In genomic region chr18:36095936-36096519, GRCh38 we compare ENCODE assay signal across 9 cellular contexts. TPM values are rescaled to one million over a fixed set of nuclear protein-coding genes. Genes with fewer than 3 reads are reported as not detected.
DNase-seq lines count a peak whose midpoint lies in the region; ATAC-seq and TF ChIP-seq lines count a peak whose summit lies in the region.
"Had no signal": no experiment of that assay in that cellular context is flagged by ENCODE, and none has a peak within 500 bp of the region (broad histone marks: within the 10 kb centered on the region; RNA-seq: fewer than 3 reads in every experiment).

No MANE protein-coding gene starts in this region.

- H3K27me3 ChIP-seq in heart right ventricle, result peaks cover 0 to 5% (median 0%) of the 10 kb centered on the region in 7 donors
- H3K27me3 ChIP-seq in right cardiac atrium (ENCODE audit: control insufficient read depth, insufficient read depth), result no peaks in the 10 kb centered on the region
- H3K27me3 ChIP-seq in sigmoid colon, result peaks cover 0 to 4% (median 0%) of the 10 kb centered on the region in 3 donors
- H3K27me3 ChIP-seq in effector memory CD4-positive, alpha-beta T cell (replicated peaks; ENCODE audit: control insufficient read depth, insufficient read depth, low read length, poor library complexity, severe bottlenecking), result no peaks in the 10 kb centered on the region

- H3K27me3 Mint-ChIP-seq in T-helper 17 cell, result peaks cover 10% of the 10 kb centered on the region
- H3K27me3 Mint-ChIP-seq: activated naive CD4-positive, alpha-beta T cell treated with anti-CD3 and anti-CD28 coated beads, Interleukin-2, amount 50 U/mL, for 24 hours had no signal

- intact Hi-C loops in heart right ventricle (cut with DNase I) (loop anchor here in 8 of 10 donors (2.0 to 10.0 kb wide), 5 partner anchors 74 to 479 kb away; no protein-coding TSS in a partner anchor), right cardiac atrium (cut with DNase I) (loop anchor here in 3 of 4 donors (2.0 to 5.0 kb wide), 2 partner anchors 186 to 189 kb away; no protein-coding TSS in a partner anchor), sigmoid colon (cut with DNase I) (loop anchor here (1.0 kb wide), 1 partner anchor 188 kb away; no protein-coding TSS in a partner anchor)

- H3K4me1 Mint-ChIP-seq in T-helper 17 cell, result peaks cover 11% of the 10 kb centered on the region

- ATAC-seq in heart right ventricle (peak in 1 of 8 donors; percentile 29), right cardiac atrium (no peak), T-helper 17 cell (peak; percentile 57)

- no peak overlapping the region for H3K4me3 Mint-ChIP-seq in T-helper 17 cell
- H3K4me3 Mint-ChIP-seq: activated naive CD4-positive, alpha-beta T cell treated with anti-CD3 and anti-CD28 coated beads, Interleukin-2, amount 50 U/mL, for 24 hours had no signal

- WGBS in heart right ventricle, 2 donors, result 13 to 28% methylated on average over 1 of the region's 1 CpG
- 18% methylated on average over 1 of the region's 1 CpG for WGBS in right cardiac atrium
- 13 to 25% methylated on average over 1 of the region's 1 CpG for WGBS in sigmoid colon, 2 donors

- no peak overlapping the region for H3K4me3 ChIP-seq in heart right ventricle
- no peak overlapping the region for H3K4me3 ChIP-seq in right cardiac atrium (ENCODE audit: low read length)
- no peak overlapping the region for H3K4me3 ChIP-seq in sigmoid colon
- H3K4me3 ChIP-seq in effector memory CD4-positive, alpha-beta T cell (ENCODE audit: insufficient read depth, low read depth, low read length, poor library complexity, severe bottlenecking), result no peak overlapping the region

- no peak overlapping the region for H3K27ac ChIP-seq in heart right ventricle
- no peak overlapping the region for H3K27ac ChIP-seq in right cardiac atrium (ENCODE audit: low read length)
- no peak overlapping the region for H3K27ac ChIP-seq in sigmoid colon
- H3K27ac ChIP-seq in effector memory CD4-positive, alpha-beta T cell (ENCODE audit: insufficient read depth, low read length, poor library complexity, severe bottlenecking), result no peak overlapping the region

- no peak for TF ChIP-seq POLR2A in sigmoid colon (IDR thresholded peaks at IDR 0.05)

- TF ChIP-seq EP300 in sigmoid colon (IDR thresholded peaks at IDR 0.05), result no peak

- no peak overlapping the region for H3K27ac Mint-ChIP-seq in T-helper 17 cell
- H3K27ac Mint-ChIP-seq: activated naive CD4-positive, alpha-beta T cell treated with anti-CD3 and anti-CD28 coated beads, Interleukin-2, amount 50 U/mL, for 24 hours had no signal

- H3K9me3 ChIP-seq in heart right ventricle, result no peaks in the 10 kb centered on the region
- H3K9me3 ChIP-seq in right cardiac atrium (ENCODE audit: control insufficient read depth, low read length), result no peaks in the 10 kb centered on the region
- no peaks in the 10 kb centered on the region for H3K9me3 ChIP-seq in T-helper 17 cell (ENCODE audit: control insufficient read depth, low read length, poor library complexity, severe bottlenecking)
- H3K9me3 ChIP-seq in sigmoid colon, result no peaks in the 10 kb centered on the region
- no peaks in the 10 kb centered on the region for H3K9me3 ChIP-seq in effector memory CD4-positive, alpha-beta T cell (ENCODE audit: control insufficient read depth, low read length)

- no peaks in the 10 kb centered on the region for H3K4me1 ChIP-seq in heart right ventricle
- no peaks in the 10 kb centered on the region for H3K4me1 ChIP-seq in right cardiac atrium (ENCODE audit: control insufficient read depth, insufficient read depth, low read length)
- H3K4me1 ChIP-seq in sigmoid colon, result no peaks in the 10 kb centered on the region
- peaks cover 5% of the 10 kb centered on the region for H3K4me1 ChIP-seq in effector memory CD4-positive, alpha-beta T cell (ENCODE audit: control insufficient read depth, insufficient read depth, low read length, poor library complexity, severe bottlenecking)

- TF ChIP-seq CTCF in heart right ventricle (IDR thresholded peaks at IDR 0.05) (peak; percentile 29 to 72 (median 59)), sigmoid colon (IDR thresholded peaks at IDR 0.05) (peak; percentile 35 to 48 (median 42))

- DNase-seq in heart right ventricle (no peak), right cardiac atrium (no peak), NCI-H1092 treated with DMSO at 0.1 percent for 48 hours (lab: John Stamatoyannopoulos, UW) (peak; percentile 66), T-helper 17 cell (no peak), foreskin melanocyte (peak; percentile 51), sigmoid colon (no peak), T-helper 9 cell (no peak)
- DNase-seq in effector memory CD4-positive, alpha-beta T cell, result no peak

- no peaks in the 10 kb centered on the region for H3K36me3 ChIP-seq in heart right ventricle
- no peaks in the 10 kb centered on the region for H3K36me3 ChIP-seq in sigmoid colon
- no peaks in the 10 kb centered on the region for H3K36me3 ChIP-seq in effector memory CD4-positive, alpha-beta T cell (ENCODE audit: control insufficient read depth, insufficient read depth, low read length)

- H3K36me3 Mint-ChIP-seq in T-helper 17 cell (ENCODE audit: low read depth), result peaks cover 2% of the 10 kb centered on the region
- H3K36me3 Mint-ChIP-seq: activated naive CD4-positive, alpha-beta T cell treated with anti-CD3 and anti-CD28 coated beads, Interleukin-2, amount 50 U/mL, for 24 hours had no signal

RNA-seq across cellular contexts. Expression of gene RPRD1A, which starts 28.7 kb away (rescaled TPM):
- total RNA-seq in heart right ventricle, result 10 to 100 TPM; 39.0 to 51.3 (median 49.7) TPM
- 10 to 100 TPM; 21.4 to 23.5 TPM for polyA plus RNA-seq in heart right ventricle
- 10 to 100 TPM; 45.1 to 51.0 (median 46.9) TPM for total RNA-seq in right cardiac atrium
- 23.7 TPM for polyA plus RNA-seq in right cardiac atrium
- 10 to 100 TPM; 14.9 to 20.5 TPM for total RNA-seq in T-helper 17 cell
- total RNA-seq in sigmoid colon, result 10 to 100 TPM; 68.8 to 80.3 (median 71.8) TPM
- 10 to 100 TPM; 13.2 to 19.4 (median 15.7) TPM for polyA plus RNA-seq in sigmoid colon

RNA-seq across cellular contexts. Expression of gene SLC39A6, which starts 33.1 kb away (rescaled TPM):
- total RNA-seq in heart right ventricle, result 10 to 100 TPM; 10.8 to 18.4 (median 13.3) TPM
- 10 to 100 TPM in 1 of 2 donors, 1 to 10 TPM in 1; 3.5 to 12.1 TPM for polyA plus RNA-seq in heart right ventricle
- 10 to 100 TPM; 12.3 to 17.1 (median 14.5) TPM for total RNA-seq in right cardiac atrium
- polyA plus RNA-seq in right cardiac atrium, result 5.5 TPM
- total RNA-seq in T-helper 17 cell, result 10 to 100 TPM; 14.4 to 16.3 TPM
- 10 to 100 TPM; 28.1 to 34.6 (median 31.8) TPM for total RNA-seq in sigmoid colon
- polyA plus RNA-seq in sigmoid colon, result 10 to 100 TPM in 1 of 3 donors, 1 to 10 TPM in 2; 1.8 to 13.5 (median 3.0) TPM

RNA-seq across cellular contexts. Expression of gene ELP2, which starts 33.7 kb away (rescaled TPM):
- total RNA-seq in heart right ventricle (10 to 100 TPM; 41.9 to 64.2 (median 57.9) TPM), right cardiac atrium (10 to 100 TPM; 48.9 to 56.6 (median 55.0) TPM), T-helper 17 cell (100 to 1,000 TPM; 147 to 152 TPM), sigmoid colon (10 to 100 TPM; 51.7 to 77.2 (median 67.2) TPM)
- polyA plus RNA-seq in heart right ventricle (10 to 100 TPM; 33.7 to 69.2 TPM), right cardiac atrium (31.4 TPM), sigmoid colon (10 to 100 TPM; 14.3 to 32.7 (median 21.6) TPM)

Comparison
In these comparisons a context has a peak if more than half of its experiments do, and no peak if none do; other contexts are left out.
1. DNase-seq: peak in NCI-H1092 treated with DMSO at 0.1 percent for 48 hours (single experiment) and foreskin melanocyte (single experiment); none in heart right ventricle (0 of 2), right cardiac atrium (0 of 3), T-helper 17 cell (0 of 3), sigmoid colon (single experiment), effector memory CD4-positive, alpha-beta T cell (0 of 3) and T-helper 9 cell (single experiment).